2 cellular contexts compared by ENCODE assay signal in the genomic region with DNA sequence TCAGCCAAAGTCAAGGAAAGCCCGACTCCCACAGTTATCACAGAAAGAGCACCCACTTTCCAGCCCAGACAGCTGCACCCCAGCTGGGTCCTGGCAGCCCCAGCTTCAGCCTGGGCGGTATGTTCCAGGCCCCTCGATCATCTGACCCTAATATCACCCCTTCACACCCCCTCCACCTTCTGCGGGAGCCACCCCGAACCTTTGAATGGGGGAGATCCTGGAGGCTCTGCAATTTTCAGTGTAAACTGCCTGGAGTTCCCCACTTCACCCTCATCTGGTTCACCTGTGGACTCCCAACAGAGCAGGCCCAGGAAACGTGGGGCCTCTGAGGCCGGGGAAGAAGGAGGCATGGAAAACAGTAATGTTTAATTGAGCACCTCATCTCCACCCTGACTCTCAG.
TF ChIP-seq lines count a peak whose summit lies in the region.

No MANE protein-coding gene starts in this region.

TF ChIP-seq in K562, 482 proteins besides CTCF, POLR2A, EP300 and RAD21:
- TF ChIP-seq NR2C2 (CRISPR knock-in tag; IDR thresholded peaks at IDR 0.05), result no peak
- TF ChIP-seq NR2C2 (tag; IDR thresholded peaks at IDR 0.05), result peak; percentile 2; the same call in 1 of the 2 replicates
- TF ChIP-seq HMG20A (CRISPR knock-in tag; conservative IDR thresholded peaks at IDR 0.05), result no peak

TF ChIP-seq in HepG2, 621 proteins besides CTCF, POLR2A, EP300 and RAD21:
- TF ChIP-seq, protein P1, sequence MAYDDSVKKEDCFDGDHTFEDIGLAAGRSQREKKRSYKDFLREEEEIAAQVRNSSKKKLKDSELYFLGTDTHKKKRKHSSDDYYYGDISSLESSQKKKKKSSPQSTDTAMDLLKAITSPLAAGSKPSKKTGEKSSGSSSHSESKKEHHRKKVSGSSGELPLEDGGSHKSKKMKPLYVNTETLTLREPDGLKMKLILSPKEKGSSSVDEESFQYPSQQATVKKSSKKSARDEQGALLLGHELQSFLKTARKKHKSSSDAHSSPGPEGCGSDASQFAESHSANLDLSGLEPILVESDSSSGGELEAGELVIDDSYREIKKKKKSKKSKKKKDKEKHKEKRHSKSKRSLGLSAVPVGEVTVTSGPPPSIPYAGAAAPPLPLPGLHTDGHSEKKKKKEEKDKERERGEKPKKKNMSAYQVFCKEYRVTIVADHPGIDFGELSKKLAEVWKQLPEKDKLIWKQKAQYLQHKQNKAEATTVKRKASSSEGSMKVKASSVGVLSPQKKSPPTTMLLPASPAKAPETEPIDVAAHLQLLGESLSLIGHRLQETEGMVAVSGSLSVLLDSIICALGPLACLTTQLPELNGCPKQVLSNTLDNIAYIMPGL (CRISPR knock-in tag; IDR thresholded peaks at IDR 0.05; ENCODE audit: borderline replicate concordance in 1 of 2, low read depth in 1 of 2), result no peak
- no peak for TF ChIP-seq ZIK1 (CRISPR knock-in tag; IDR thresholded peaks at IDR 0.05; ENCODE audit: borderline replicate concordance, low read depth)
- no peak for TF ChIP-seq ZNF383 (CRISPR knock-in tag; IDR thresholded peaks at IDR 0.05; ENCODE audit: borderline replicate concordance)
- TF ChIP-seq, protein P2, sequence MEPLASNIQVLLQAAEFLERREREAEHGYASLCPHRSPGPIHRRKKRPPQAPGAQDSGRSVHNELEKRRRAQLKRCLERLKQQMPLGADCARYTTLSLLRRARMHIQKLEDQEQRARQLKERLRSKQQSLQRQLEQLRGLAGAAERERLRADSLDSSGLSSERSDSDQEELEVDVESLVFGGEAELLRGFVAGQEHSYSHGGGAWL (CRISPR knock-in tag; IDR thresholded peaks at IDR 0.05), result no peak
- TF ChIP-seq ZNF232 (CRISPR knock-in tag; IDR thresholded peaks at IDR 0.05; ENCODE audit: borderline replicate concordance), result no peak
- no peak for TF ChIP-seq ZNF572 (CRISPR knock-in tag; IDR thresholded peaks at IDR 0.05)
- no peak for TF ChIP-seq ZNF432 (CRISPR knock-in tag; IDR thresholded peaks at IDR 0.05; ENCODE audit: borderline replicate concordance)
- no peak for TF ChIP-seq MATR3 (CRISPR knock-in tag; IDR thresholded peaks at IDR 0.05)
- TF ChIP-seq ZFP36L1 (CRISPR knock-in tag; IDR thresholded peaks at IDR 0.05), result no peak
- no peak for TF ChIP-seq ZNF563 (CRISPR knock-in tag; IDR thresholded peaks at IDR 0.05)
- TF ChIP-seq, protein P3, sequence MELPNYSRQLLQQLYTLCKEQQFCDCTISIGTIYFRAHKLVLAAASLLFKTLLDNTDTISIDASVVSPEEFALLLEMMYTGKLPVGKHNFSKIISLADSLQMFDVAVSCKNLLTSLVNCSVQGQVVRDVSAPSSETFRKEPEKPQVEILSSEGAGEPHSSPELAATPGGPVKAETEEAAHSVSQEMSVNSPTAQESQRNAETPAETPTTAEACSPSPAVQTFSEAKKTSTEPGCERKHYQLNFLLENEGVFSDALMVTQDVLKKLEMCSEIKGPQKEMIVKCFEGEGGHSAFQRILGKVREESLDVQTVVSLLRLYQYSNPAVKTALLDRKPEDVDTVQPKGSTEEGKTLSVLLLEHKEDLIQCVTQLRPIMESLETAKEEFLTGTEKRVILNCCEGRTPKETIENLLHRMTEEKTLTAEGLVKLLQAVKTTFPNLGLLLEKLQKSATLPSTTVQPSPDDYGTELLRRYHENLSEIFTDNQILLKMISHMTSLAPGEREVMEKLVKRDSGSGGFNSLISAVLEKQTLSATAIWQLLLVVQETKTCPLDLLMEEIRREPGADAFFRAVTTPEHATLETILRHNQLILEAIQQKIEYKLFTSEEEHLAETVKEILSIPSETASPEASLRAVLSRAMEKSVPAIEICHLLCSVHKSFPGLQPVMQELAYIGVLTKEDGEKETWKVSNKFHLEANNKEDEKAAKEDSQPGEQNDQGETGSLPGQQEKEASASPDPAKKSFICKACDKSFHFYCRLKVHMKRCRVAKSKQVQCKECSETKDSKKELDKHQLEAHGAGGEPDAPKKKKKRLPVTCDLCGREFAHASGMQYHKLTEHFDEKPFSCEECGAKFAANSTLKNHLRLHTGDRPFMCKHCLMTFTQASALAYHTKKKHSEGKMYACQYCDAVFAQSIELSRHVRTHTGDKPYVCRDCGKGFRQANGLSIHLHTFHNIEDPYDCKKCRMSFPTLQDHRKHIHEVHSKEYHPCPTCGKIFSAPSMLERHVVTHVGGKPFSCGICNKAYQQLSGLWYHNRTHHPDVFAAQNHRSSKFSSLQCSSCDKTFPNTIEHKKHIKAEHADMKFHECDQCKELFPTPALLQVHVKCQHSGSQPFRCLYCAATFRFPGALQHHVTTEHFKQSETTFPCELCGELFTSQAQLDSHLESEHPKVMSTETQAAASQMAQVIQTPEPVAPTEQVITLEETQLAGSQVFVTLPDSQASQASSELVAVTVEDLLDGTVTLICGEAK (IDR thresholded peaks at IDR 0.05), result no peak
- TF ChIP-seq, protein P3 (CRISPR knock-in tag; IDR thresholded peaks at IDR 0.05), result no peak
- TF ChIP-seq ATAD3A (CRISPR knock-in tag; IDR thresholded peaks at IDR 0.05), result no peak
- no peak for TF ChIP-seq ARNT2 (CRISPR knock-in tag; IDR thresholded peaks at IDR 0.05; ENCODE audit: low read depth)
- no peak for TF ChIP-seq ZNF496 (CRISPR knock-in tag; IDR thresholded peaks at IDR 0.05; ENCODE audit: insufficient replicate concordance)
- TF ChIP-seq KMT2B (CRISPR knock-in tag; IDR thresholded peaks at IDR 0.05), result no peak
